Comparison of ENCODE assay signal across 24 cellular contexts in genomic region chrY:3025357-3025756, GRCh38.
DNase-seq lines count a peak whose midpoint lies in the region; ATAC-seq, FAIRE-seq and TF ChIP-seq lines count a peak whose summit lies in the region.
"Had no signal": no experiment of that assay in that cellular context is flagged by ENCODE, and none has a peak within 500 bp of the region (broad histone marks: within the 10 kb centered on the region; RNA-seq: fewer than 3 reads in every experiment).

No MANE protein-coding gene starts in this region.

- no peak for DNase-seq in natural killer cell treated with Interleukin-12 subunit alpha and Interleukin-12 subunit beta and Interleukin-15 and Interleukin-18, amount 100 ng/mL, for 72 hours (ENCODE audit: low spot score)
- no peak for DNase-seq in natural killer cell
- DNase-seq in RCC 7860 (ENCODE audit: low spot score) = no peak
- no peak for DNase-seq in memory B cell (ENCODE audit: low spot score in 2 of 2)
- DNase-seq in stimulated activated CD4-positive, alpha-beta T cell treated with anti-CD3 and anti-CD28 coated beads, Interleukin-4, amount 100 ng/mL, for 24 hours = no peak
- no peak for DNase-seq in NCI-H2081 treated with DMSO at 0.1 percent for 48 hours (lab: John Stamatoyannopoulos, UW)
- DNase-seq: 8988T; C1 segment of cervical spinal cord; Calu3; CD8-positive, alpha-beta memory T cell; DMS153; MM.1S; NCI-H1105 treated with DMSO at 0.1 percent for 48 hours; NCI-H2029 treated with DMSO at 0.1 percent for 48 hours; NCI-H2171; NCI-H524 treated with DMSO at 0.1 percent for 48 hours; NCI-H82; PC-3; RPMI8226; SHP77 had no signal

- H3K4me1 Mint-ChIP-seq in natural killer cell treated with Interleukin-12 subunit alpha and Interleukin-12 subunit beta and Interleukin-15 and Interleukin-18, amount 100 ng/mL, for 72 hours (ENCODE audit: low read depth in 2 of 2) = peaks cover 0 to 48% of the 10 kb centered on the region in 2 donors
- H3K4me1 Mint-ChIP-seq in natural killer cell (peaks cover 0 to 64% of the 10 kb centered on the region in 2 donors), memory B cell (peaks cover 33% of the 10 kb centered on the region)

- H3K9me3 Mint-ChIP-seq in natural killer cell treated with Interleukin-12 subunit alpha and Interleukin-12 subunit beta and Interleukin-15 and Interleukin-18, amount 100 ng/mL, for 72 hours = no peaks in the 10 kb centered on the region
- H3K9me3 Mint-ChIP-seq in natural killer cell = no peaks in the 10 kb centered on the region
- no peaks in the 10 kb centered on the region for H3K9me3 Mint-ChIP-seq in memory B cell
- H3K9me3 Mint-ChIP-seq: CD8-positive, alpha-beta memory T cell had no signal

- no peak for TF ChIP-seq CTCF in natural killer cell (IDR thresholded peaks at IDR 0.05)

- no peak overlapping the region for H3K27ac Mint-ChIP-seq in natural killer cell treated with Interleukin-12 subunit alpha and Interleukin-12 subunit beta and Interleukin-15 and Interleukin-18, amount 100 ng/mL, for 72 hours
- peak overlapping the region in 1 of 2 donors; percentile 63 for H3K27ac Mint-ChIP-seq in natural killer cell
- no peak overlapping the region for H3K27ac Mint-ChIP-seq in memory B cell
- H3K27ac Mint-ChIP-seq: CD8-positive, alpha-beta memory T cell had no signal

- no peak for ATAC-seq in natural killer cell treated with Interleukin-12 subunit alpha and Interleukin-12 subunit beta and Interleukin-15 and Interleukin-18, amount 100 ng/mL, for 72 hours
- no peak for ATAC-seq in natural killer cell
- peak; percentile 59 for ATAC-seq in memory B cell (ENCODE audit: low read depth)
- no peak for ATAC-seq in GM21367 (IDR thresholded peaks at IDR 0.05; ENCODE audit: unreplicated experiment)
- ATAC-seq: HCT116, PC-3 had no signal

- peak; percentile 37 for FAIRE-seq in RCC 7860 (lab: Jason Lieb, UNC)
- FAIRE-seq: GM12892, H1 had no signal

- no peaks in the 10 kb centered on the region for H3K27me3 Mint-ChIP-seq in natural killer cell treated with Interleukin-12 subunit alpha and Interleukin-12 subunit beta and Interleukin-15 and Interleukin-18, amount 100 ng/mL, for 72 hours
- H3K27me3 Mint-ChIP-seq in natural killer cell (ENCODE audit: low read depth in 2 of 2) (no peaks in the 10 kb centered on the region), memory B cell (no peaks in the 10 kb centered on the region)
- H3K27me3 Mint-ChIP-seq: CD8-positive, alpha-beta memory T cell had no signal

- H3K36me3 Mint-ChIP-seq in natural killer cell treated with Interleukin-12 subunit alpha and Interleukin-12 subunit beta and Interleukin-15 and Interleukin-18, amount 100 ng/mL, for 72 hours = no peaks in the 10 kb centered on the region
- H3K36me3 Mint-ChIP-seq in natural killer cell (no peaks in the 10 kb centered on the region), memory B cell (peaks cover 7% of the 10 kb centered on the region)

- intact Hi-C loops in natural killer cell (cut with micrococcal nuclease) = no loop called here

- H3K4me3 Mint-ChIP-seq in natural killer cell treated with Interleukin-12 subunit alpha and Interleukin-12 subunit beta and Interleukin-15 and Interleukin-18, amount 100 ng/mL, for 72 hours = peak overlapping the region; percentile 13
- H3K4me3 Mint-ChIP-seq in natural killer cell (no peak overlapping the region), memory B cell (no peak overlapping the region)
- H3K4me3 Mint-ChIP-seq: CD8-positive, alpha-beta memory T cell had no signal
